In genomic region chr3:148991219-148992026, GRCh38 we compare ENCODE assay signal across 8 cellular contexts. TPM values are rescaled to one million over a fixed set of nuclear protein-coding genes. Genes with fewer than 3 reads are reported as not detected.
A peak's percentile ranks its signal among the peaks of the same experiment; 100 is the strongest.
DNase-seq lines count a peak whose midpoint lies in the region; ATAC-seq, FAIRE-seq and TF ChIP-seq lines count a peak whose summit lies in the region.

Gene GYG1 (plus strand): TSS chr3:148991540. CDS start chr3:148991641, 101 bp downstream.

- peaks cover 4 to 21% (median 13%) of the 10 kb centered on the region in 3 donors for H3K4me1 Mint-ChIP-seq in naive B cell
- H3K4me1 Mint-ChIP-seq in stimulated activated naive B cell treated with anti-CD40 and anti-IgM and Interleukin-4, amounts not matched to agents 10 μg/mL and 1 μg/mL and 100 μg/mL, for 72 hours = peaks cover 10 to 24% of the 10 kb centered on the region in 2 donors

- peaks cover 0 to 6% of the 10 kb centered on the region in 2 donors for H3K36me3 Mint-ChIP-seq in naive B cell
- peaks cover 8 to 9% of the 10 kb centered on the region in 2 donors for H3K36me3 Mint-ChIP-seq in stimulated activated naive B cell treated with anti-CD40 and anti-IgM and Interleukin-4, amounts not matched to agents 10 μg/mL and 1 μg/mL and 100 μg/mL, for 72 hours

- H3K27ac Mint-ChIP-seq in naive B cell = peak within 1 kb of the TSS in 5 of 6 donors; percentile 61 to 86 (median 75)
- H3K27ac Mint-ChIP-seq in stimulated activated naive B cell treated with anti-CD40 and anti-IgM and Interleukin-4, amounts not matched to agents 10 μg/mL and 1 μg/mL and 100 μg/mL, for 72 hours = peak within 1 kb of the TSS; percentile 80

- TF ChIP-seq CTCF in D721Med (IDR thresholded peaks at IDR 0.05; ENCODE audit: insufficient read depth, missing control alignments) = peak; percentile 21

- no peak for FAIRE-seq in D721Med (lab: Jason Lieb, UNC)

- peak within 1 kb of the TSS; percentile 76 to 91 (median 87) for H3K4me3 Mint-ChIP-seq in naive B cell
- peak within 1 kb of the TSS; percentile 84 to 90 for H3K4me3 Mint-ChIP-seq in stimulated activated naive B cell treated with anti-CD40 and anti-IgM and Interleukin-4, amounts not matched to agents 10 μg/mL and 1 μg/mL and 100 μg/mL, for 72 hours

- peak; percentile 26 for DNase-seq in D721Med (ENCODE audit: insufficient read length, low spot score)
- DNase-seq in HT1080 (ENCODE audit: low read depth) = peak; percentile 91
- peak; percentile 87 for DNase-seq in RKO (ENCODE audit: low spot score)
- DNase-seq in activated T-helper 1 cell treated with Interleukin-2 at 50 U/mL for 16 hours (ENCODE audit: low read depth) = peak; percentile 77
- peak; percentile 82 for DNase-seq in fibroblast of gingiva (ENCODE audit: low read depth)
- DNase-seq in naive B cell = peak; percentile 71
- peak; percentile 76 for DNase-seq in stimulated activated naive B cell treated with anti-CD40 and anti-IgM and Interleukin-4, amounts not matched to agents 10 μg/mL and 1 μg/mL and 100 μg/mL, for 72 hours

- no peaks in the 10 kb centered on the region for H3K27me3 Mint-ChIP-seq in naive B cell
- H3K27me3 Mint-ChIP-seq in stimulated activated naive B cell treated with anti-CD40 and anti-IgM and Interleukin-4, amounts not matched to agents 10 μg/mL and 1 μg/mL and 100 μg/mL, for 72 hours = no peaks in the 10 kb centered on the region

- ATAC-seq in GM21360 (IDR thresholded peaks at IDR 0.05; ENCODE audit: unreplicated experiment) = peak; percentile 91
- peak; percentile 86 to 89 for ATAC-seq in naive B cell (ENCODE audit: low read depth in 2 of 2)
- ATAC-seq in stimulated activated naive B cell treated with anti-CD40 and anti-IgM and Interleukin-4, amounts not matched to agents 10 μg/mL and 1 μg/mL and 100 μg/mL, for 72 hours (replicated peaks) = peak; percentile 94 to 95

- no peaks in the 10 kb centered on the region for H3K9me3 Mint-ChIP-seq in naive B cell
- H3K9me3 Mint-ChIP-seq in stimulated activated naive B cell treated with anti-CD40 and anti-IgM and Interleukin-4, amounts not matched to agents 10 μg/mL and 1 μg/mL and 100 μg/mL, for 72 hours = no peaks in the 10 kb centered on the region

RNA-seq across cellular contexts. Expression of gene GYG1, which starts in this region (rescaled TPM):
- 53.1 and 79.4 TPM in 2 replicates for total RNA-seq in HT1080 (2014; rRNA removed; shearing (Covaris generic))
- 85.5 and 99.8 TPM in 2 replicates for polyA plus RNA-seq in HT1080 (2015; cell fraction: cytosol; rRNA removed)
- polyA plus RNA-seq in HT1080 (2015; cell fraction: nucleus; rRNA removed) = 67.5 and 77.8 TPM in 2 replicates
- polyA plus RNA-seq in naive B cell (ENCODE audit: low read depth in 6 of 6) = 10 to 100 TPM in 5 of 6 donors, 1 to 10 TPM in 1; 8.3 to 23.0 (median 20.2) TPM

Comparison
In these comparisons a context has a peak if more than half of its experiments do, and no peak if none do; other contexts are left out.
1. Peak in every context shown above with its lines: DNase-seq and ATAC-seq.
2. DNase-seq: peak in every context shown above with its lines; median percentile 91 in HT1080; 87 in RKO; 82 in fibroblast of gingiva; 77 in activated T-helper 1 cell treated with Interleukin-2 at 50 U/mL for 16 hours; 76 in stimulated activated naive B cell treated with anti-CD40 and anti-IgM and Interleukin-4, amounts not matched to agents 10 μg/mL and 1 μg/mL and 100 μg/mL, for 72 hours; 71 in naive B cell; 26 in D721Med.